Comparison of ENCODE assay signal across 1 cellular context in genomic region chr4:6727081-6727942, GRCh38.
TF ChIP-seq lines count a peak whose summit lies in the region.

No MANE protein-coding gene starts in this region.

TF ChIP-seq in WTC11, 78 proteins besides CTCF, POLR2A, EP300 and RAD21 (continued from another document):
- TF ChIP-seq ZBTB43 (CRISPR knock-in tag; IDR thresholded peaks at IDR 0.05) = no peak
- TF ChIP-seq ETV6 (CRISPR knock-in tag; IDR thresholded peaks at IDR 0.05) = no peak
- TF ChIP-seq AR (CRISPR knock-in tag; IDR thresholded peaks at IDR 0.05) = no peak
